25 cellular contexts compared by ENCODE assay signal in the genomic region with DNA sequence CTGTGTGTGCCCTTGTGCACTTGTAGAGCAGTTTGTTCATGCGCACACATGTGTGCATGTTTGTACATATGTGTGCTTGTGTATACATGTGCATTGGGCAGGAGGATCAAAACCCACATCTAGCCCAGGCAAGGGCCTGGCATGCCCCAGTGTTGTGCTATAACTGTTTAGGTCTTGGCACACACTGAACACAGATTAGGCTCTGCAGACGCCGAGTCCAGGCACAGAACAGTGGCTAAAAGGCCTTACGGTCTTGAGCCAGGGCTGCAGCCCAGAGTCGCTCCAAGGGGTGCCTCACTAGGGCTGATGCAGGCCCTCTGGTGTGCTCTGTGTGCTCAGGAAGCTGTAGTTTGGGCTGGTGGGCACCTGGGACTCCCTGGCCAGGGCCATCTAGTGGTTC. TPM values are rescaled to one million over a fixed set of nuclear protein-coding genes. Genes with fewer than 3 reads are reported as not detected.
A peak's percentile ranks its signal among the peaks of the same experiment; 100 is the strongest.
DNase-seq lines count a peak whose midpoint lies in the region; ATAC-seq and TF ChIP-seq lines count a peak whose summit lies in the region.
"Had no signal": no experiment of that assay in that cellular context is flagged by ENCODE, and none has a peak within 500 bp of the region (broad histone marks: within the 10 kb centered on the region; RNA-seq: fewer than 3 reads in every experiment).

No MANE protein-coding gene starts in this region.

- H3K27me3 ChIP-seq in BLaER1: no peaks in the 10 kb centered on the region
- H3K27me3 ChIP-seq in CD4-positive, CD25-positive, alpha-beta regulatory T cell (ENCODE audit: control insufficient read depth, insufficient read depth, low read length): no peaks in the 10 kb centered on the region
- no peaks in the 10 kb centered on the region for H3K27me3 ChIP-seq in right atrium auricular region
- H3K27me3 ChIP-seq: left lung, thyroid gland had no signal

- H3K27ac Mint-ChIP-seq in CD4-positive, CD25-positive, alpha-beta regulatory T cell: peak overlapping the region in 2 of 3 donors; percentile 20 to 71
- peak overlapping the region; percentile 90 for H3K27ac Mint-ChIP-seq in activated naive CD8-positive, alpha-beta T cell treated with anti-CD3 and anti-CD28 coated beads, Interleukin-2, amount 50 U/mL, for 24 hours

- H3K36me3 ChIP-seq in BLaER1: no peaks in the 10 kb centered on the region
- H3K36me3 ChIP-seq in CD4-positive, CD25-positive, alpha-beta regulatory T cell (ENCODE audit: control insufficient read depth, insufficient read depth, low read length): no peaks in the 10 kb centered on the region
- H3K36me3 ChIP-seq in right atrium auricular region: no peaks in the 10 kb centered on the region
- H3K36me3 ChIP-seq: left lung, prostate gland, thyroid gland had no signal

- H3K9ac ChIP-seq in BLaER1: no peak overlapping the region

- H3K27ac ChIP-seq in BLaER1 (peak overlapping the region; percentile 78), right atrium auricular region (peak overlapping the region; percentile 89 to 97)
- no peak overlapping the region for H3K27ac ChIP-seq in CD4-positive, CD25-positive, alpha-beta regulatory T cell (ENCODE audit: insufficient read depth, low read length, poor library complexity, severe bottlenecking)
- H3K27ac ChIP-seq: epithelial cell of prostate, left lung, prostate gland, thyroid gland had no signal

- peaks cover 0 to 2% (median 0%) of the 10 kb centered on the region in 7 donors for H3K9me3 Mint-ChIP-seq in CD4-positive, CD25-positive, alpha-beta regulatory T cell
- peaks cover 4% of the 10 kb centered on the region for H3K9me3 Mint-ChIP-seq in activated naive CD8-positive, alpha-beta T cell treated with anti-CD3 and anti-CD28 coated beads, Interleukin-2, amount 50 U/mL, for 24 hours
- H3K9me3 Mint-ChIP-seq: CD8-positive, alpha-beta memory T cell had no signal

- no peak for ATAC-seq in CD4-positive, CD25-positive, alpha-beta regulatory T cell (ENCODE audit: low read depth in 2 of 2)
- no peak for ATAC-seq in activated naive CD8-positive, alpha-beta T cell treated with anti-CD3 and anti-CD28 coated beads, Interleukin-2, amount 50 U/mL, for 24 hours
- no peak for ATAC-seq in GM19395 (IDR thresholded peaks at IDR 0.05; ENCODE audit: unreplicated experiment)
- ATAC-seq: HCT116, left lung, mucosa of descending colon had no signal

- no peak overlapping the region for H3K4me3 Mint-ChIP-seq in CD4-positive, CD25-positive, alpha-beta regulatory T cell
- H3K4me3 Mint-ChIP-seq in activated naive CD8-positive, alpha-beta T cell treated with anti-CD3 and anti-CD28 coated beads, Interleukin-2, amount 50 U/mL, for 24 hours: no peak overlapping the region
- H3K4me3 Mint-ChIP-seq: CD8-positive, alpha-beta memory T cell had no signal

- H3K4me1 ChIP-seq in BLaER1: peaks cover 53% of the 10 kb centered on the region
- H3K4me1 ChIP-seq in CD4-positive, CD25-positive, alpha-beta regulatory T cell (ENCODE audit: control insufficient read depth, insufficient read depth, low read length, poor library complexity, severe bottlenecking): peaks cover 18% of the 10 kb centered on the region
- peaks cover 0 to 63% of the 10 kb centered on the region in 2 donors for H3K4me1 ChIP-seq in right atrium auricular region
- H3K4me1 ChIP-seq: prostate gland had no signal

- H3K4me2 ChIP-seq in BLaER1: no peak overlapping the region

- no peak for DNase-seq in CD4-positive, CD25-positive, alpha-beta regulatory T cell
- DNase-seq in activated naive CD8-positive, alpha-beta T cell treated with anti-CD3 and anti-CD28 coated beads, Interleukin-2, amount 50 U/mL, for 24 hours: no peak
- DNase-seq in right atrium auricular region (ENCODE audit: low spot score) (no peak), inferior parietal cortex (ENCODE audit: extremely low spot score) (no peak), NOMO-1 treated with dmso at 0.1 percent for 144 hours (lab: John Stamatoyannopoulos, UW; ENCODE audit: unreplicated experiment) (no peak), NCI-H2227 (lab: John Stamatoyannopoulos, UW; ENCODE audit: unreplicated experiment) (no peak)
- DNase-seq: activated effector memory CD4-positive, alpha-beta T cell treated with Interleukin-2 at 50 U/mL for 16 hours; CD8-positive, alpha-beta memory T cell; central memory CD4-positive, alpha-beta T cell; DMS153; KBM-7; left lung; mucosa of descending colon; NCI-H1436; NCI-H2171; NCI-H69; stimulated activated CD4-positive, alpha-beta T cell treated with anti-CD3 and anti-CD28 coated beads, Interleukin-1b, Interleukin-23, amount 100 ng/mL, for 48 hours; stimulated activated naive CD4-positive, alpha-beta T cell; thyroid gland had no signal

- no peak for TF ChIP-seq CTCF in right atrium auricular region (IDR thresholded peaks at IDR 0.05)

- H3K9me3 ChIP-seq in BLaER1: no peaks in the 10 kb centered on the region
- H3K9me3 ChIP-seq in CD4-positive, CD25-positive, alpha-beta regulatory T cell (ENCODE audit: control insufficient read depth in 2 of 2, low read length in 2 of 2): no peaks in the 10 kb centered on the region
- no peaks in the 10 kb centered on the region for H3K9me3 ChIP-seq in right atrium auricular region
- H3K9me3 ChIP-seq: left lung, mucosa of descending colon, prostate gland, thyroid gland had no signal

- no peaks in the 10 kb centered on the region for H4K20me1 ChIP-seq in BLaER1

- H3K4me1 Mint-ChIP-seq in CD4-positive, CD25-positive, alpha-beta regulatory T cell: peaks cover 7 to 28% (median 12%) of the 10 kb centered on the region in 4 donors
- H3K4me1 Mint-ChIP-seq in activated naive CD8-positive, alpha-beta T cell treated with anti-CD3 and anti-CD28 coated beads, Interleukin-2, amount 50 U/mL, for 24 hours: peaks cover 42% of the 10 kb centered on the region

- H3K36me3 Mint-ChIP-seq in CD4-positive, CD25-positive, alpha-beta regulatory T cell: no peaks in the 10 kb centered on the region
- no peaks in the 10 kb centered on the region for H3K36me3 Mint-ChIP-seq in activated naive CD8-positive, alpha-beta T cell treated with anti-CD3 and anti-CD28 coated beads, Interleukin-2, amount 50 U/mL, for 24 hours (ENCODE audit: low read depth)
- H3K36me3 Mint-ChIP-seq: CD8-positive, alpha-beta memory T cell had no signal

- H3K4me3 ChIP-seq in BLaER1 (no peak overlapping the region), right atrium auricular region (no peak overlapping the region)
- H3K4me3 ChIP-seq in CD4-positive, CD25-positive, alpha-beta regulatory T cell (ENCODE audit: low read depth, low read length): no peak overlapping the region
- H3K4me3 ChIP-seq: left lung, mucosa of descending colon, prostate gland, skin epidermis, thyroid gland had no signal

- no peaks in the 10 kb centered on the region for H3K27me3 Mint-ChIP-seq in CD4-positive, CD25-positive, alpha-beta regulatory T cell
- no peaks in the 10 kb centered on the region for H3K27me3 Mint-ChIP-seq in activated naive CD8-positive, alpha-beta T cell treated with anti-CD3 and anti-CD28 coated beads, Interleukin-2, amount 50 U/mL, for 24 hours
- H3K27me3 Mint-ChIP-seq: CD8-positive, alpha-beta memory T cell had no signal

RNA-seq across cellular contexts. Expression of a gene that starts 55.7 kb away (rescaled TPM):
- total RNA-seq in CD4-positive, CD25-positive, alpha-beta regulatory T cell: 79.2 TPM
- polyA plus RNA-seq in CD4-positive, CD25-positive, alpha-beta regulatory T cell: 10 to 100 TPM; 24.7 to 44.0 (median 37.7) TPM
- 10 to 100 TPM; 43.9 to 44.9 TPM for total RNA-seq in right atrium auricular region
